ENCODE assay signal across 8 cellular contexts in the genomic region with DNA sequence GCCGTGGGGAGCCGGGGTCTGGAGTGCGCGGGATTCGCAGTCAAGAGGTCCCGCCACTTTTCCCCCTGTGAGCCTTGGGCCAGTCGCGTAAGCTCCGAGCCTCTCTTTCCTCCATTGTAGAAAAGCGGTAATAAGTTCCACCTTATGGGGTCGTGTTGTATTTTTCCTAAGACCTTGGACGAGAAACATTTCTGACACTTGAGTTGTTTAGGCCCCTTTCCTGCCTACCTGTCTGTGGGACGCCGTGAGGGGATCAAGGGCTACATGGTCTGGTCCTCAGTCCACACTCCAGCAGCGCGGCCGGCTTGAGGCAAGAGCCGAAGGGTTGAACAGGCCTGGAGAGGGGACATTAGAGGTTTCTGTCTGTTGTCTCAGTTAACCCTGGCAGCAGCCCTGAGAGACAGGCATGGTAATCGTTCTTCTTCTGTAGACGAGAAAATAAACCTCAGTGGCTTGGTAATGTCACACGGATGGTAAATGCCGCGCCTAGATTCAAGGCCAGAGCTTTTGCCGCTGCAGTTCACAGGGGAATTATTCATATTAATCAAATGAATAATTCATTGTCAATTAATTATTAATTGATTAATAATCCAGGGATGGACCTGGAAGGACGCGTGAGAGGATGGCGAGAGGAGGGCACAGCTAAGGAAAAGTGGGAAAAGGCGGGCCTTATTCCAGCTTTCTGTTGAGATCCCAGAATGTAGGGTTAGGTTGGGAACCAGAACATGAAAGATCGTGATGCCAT. TPM values are rescaled to one million over a fixed set of nuclear protein-coding genes. Genes with fewer than 3 reads are reported as not detected.
DNase-seq lines count a peak whose midpoint lies in the region; ATAC-seq and TF ChIP-seq lines count a peak whose summit lies in the region.

No MANE protein-coding gene starts in this region.

- peaks cover 20% of the 10 kb centered on the region for H3K4me1 ChIP-seq in testis

- ATAC-seq in HG03175 (IDR thresholded peaks at IDR 0.05; ENCODE audit: unreplicated experiment), result peak; percentile 20

- H3K27ac Mint-ChIP-seq in activated naive CD8-positive, alpha-beta T cell, result peak overlapping the region; percentile 100

- no peaks in the 10 kb centered on the region for H3K9me3 Mint-ChIP-seq in activated naive CD8-positive, alpha-beta T cell (ENCODE audit: low read depth)

- TF ChIP-seq CTCF in kidney epithelial cell (IDR thresholded peaks at IDR 0.05; ENCODE audit: insufficient read depth, low read length, poor library complexity, severe bottlenecking) (no peak), testis (IDR thresholded peaks at IDR 0.05) (no peak)

- H3K4me1 Mint-ChIP-seq in activated naive CD8-positive, alpha-beta T cell (ENCODE audit: low read depth), result peaks cover 28% of the 10 kb centered on the region

- peak overlapping the region; percentile 63 for H3K4me3 ChIP-seq in kidney epithelial cell (ENCODE audit: low read depth, low read length)
- H3K4me3 ChIP-seq in testis, result peak overlapping the region; percentile 84 to 97

- peaks cover 9% of the 10 kb centered on the region for H3K36me3 Mint-ChIP-seq in activated naive CD8-positive, alpha-beta T cell

- H3K9me3 ChIP-seq in testis, result no peaks in the 10 kb centered on the region

- 3% methylated on average over 27 to 29 of the region's 29 CpGs for WGBS in testis, 2 donors

- H3K27me3 Mint-ChIP-seq in activated naive CD8-positive, alpha-beta T cell, result no peaks in the 10 kb centered on the region

- intact Hi-C loops in testis (cut with DNase I; ENCODE audit: low total_unique reads), result loop anchor here (10.0 kb wide), 2 partner anchors 162 to 312 kb away; a partner anchor contains a TSS

- H3K36me3 ChIP-seq in kidney epithelial cell (ENCODE audit: control insufficient read depth, insufficient read depth, low read length) (peaks cover 5% of the 10 kb centered on the region), testis (ENCODE audit: low read depth, missing control alignments) (no peaks in the 10 kb centered on the region)

- peak overlapping the region; percentile 97 for H3K4me3 Mint-ChIP-seq in activated naive CD8-positive, alpha-beta T cell

- peak overlapping the region; percentile 95 to 98 for H3K27ac ChIP-seq in testis

- no peak for TF ChIP-seq POLR2A in testis (IDR thresholded peaks at IDR 0.05)

- DNase-seq in NCI-H1092 treated with DMSO at 0.1 percent for 48 hours (lab: John Stamatoyannopoulos, UW) (peak; percentile 79), NCI-H1092 (lab: John Stamatoyannopoulos, UW) (no peak), kidney epithelial cell (ENCODE audit: low read depth) (no peak), testis (no peak), activated gamma-delta T cell treated with Interleukin-2 at 50 U/mL for 16 hours (no peak), LoVo (ENCODE audit: low spot score) (no peak)

- H3K27me3 ChIP-seq in kidney epithelial cell (ENCODE audit: control insufficient read depth, insufficient read depth, low read length) (no peaks in the 10 kb centered on the region), testis (no peaks in the 10 kb centered on the region)

RNA-seq across cellular contexts. Expression of a gene that starts 0.5 kb away (rescaled TPM):
- total RNA-seq in kidney epithelial cell (31.3 and 32.9 TPM in 2 replicates), testis (10 to 100 TPM; 22.7 to 31.5 TPM)
- polyA plus RNA-seq in testis (ENCODE audit: insufficient read depth, low read depth, low replicate concordance), result 27.3 TPM

RNA-seq across cellular contexts. Expression of a gene that starts 0.9 kb away (rescaled TPM):
- total RNA-seq in kidney epithelial cell, result 75.8 and 135 TPM in 2 replicates
- 10 to 100 TPM; 46.7 to 55.6 TPM for total RNA-seq in testis
- polyA plus RNA-seq in testis (ENCODE audit: insufficient read depth, low read depth, low replicate concordance), result 162 TPM

RNA-seq across cellular contexts. Expression of a gene that starts 23.5 kb away (rescaled TPM):
- total RNA-seq in kidney epithelial cell (94.5 and 96.3 TPM in 2 replicates), testis (10 to 100 TPM; 24.5 to 39.8 TPM)
- polyA plus RNA-seq in testis (ENCODE audit: insufficient read depth, low read depth, low replicate concordance), result 21.1 TPM

RNA-seq across cellular contexts. Expression of a gene that starts 34.8 kb away (rescaled TPM):
- total RNA-seq in kidney epithelial cell (222 and 235 TPM in 2 replicates), testis (100 to 1,000 TPM in 1 of 2 donors, 10 to 100 TPM in 1; 73.5 to 123 TPM)
- polyA plus RNA-seq in testis (ENCODE audit: insufficient read depth, low read depth, low replicate concordance), result 80.8 TPM

RNA-seq across cellular contexts. Expression of a gene that starts 40.8 kb away (rescaled TPM):
- total RNA-seq in kidney epithelial cell, result 13.7 and 16.6 TPM in 2 replicates
- 10 to 100 TPM in 1 of 2 donors, 1 to 10 TPM in 1; 9.2 to 10.7 TPM for total RNA-seq in testis
- 15.2 TPM for polyA plus RNA-seq in testis (ENCODE audit: insufficient read depth, low read depth, low replicate concordance)
